2 cellular contexts compared by ENCODE assay signal in the genomic region with DNA sequence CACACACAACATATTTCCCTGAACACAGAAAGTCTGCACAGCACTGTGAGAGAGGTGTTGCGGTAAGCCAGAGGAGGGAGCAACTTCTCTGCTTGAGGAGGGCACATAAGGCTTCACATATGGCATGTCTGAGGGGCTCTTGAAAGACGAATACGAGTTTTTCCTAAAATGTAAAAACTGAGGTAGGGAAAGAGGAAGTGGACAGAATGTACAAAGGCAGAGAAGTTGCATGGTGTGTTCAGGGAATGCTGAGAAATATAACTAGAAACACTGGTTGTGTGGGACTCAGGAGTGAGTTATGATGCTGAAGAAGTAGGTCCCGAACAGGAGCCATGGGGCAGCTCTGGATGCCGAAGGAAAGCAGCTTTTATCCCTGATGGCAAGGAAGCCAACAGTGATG.
TF ChIP-seq lines count a peak whose summit lies in the region.

No MANE protein-coding gene starts in this region.

TF ChIP-seq in GM12891, 5 proteins besides CTCF, POLR2A, EP300 and RAD21 (continued from another document):
- TF ChIP-seq PAX5 (IDR thresholded peaks at IDR 0.05; ENCODE audit: insufficient read depth, low read length, severe bottlenecking) (no peak), POLR2AphosphoS5 (IDR thresholded peaks at IDR 0.05; ENCODE audit: low read depth, low read length) (no peak)

TF ChIP-seq in IMR-90, 13 proteins besides CTCF, POLR2A, EP300 and RAD21:
- TF ChIP-seq, protein P1, sequence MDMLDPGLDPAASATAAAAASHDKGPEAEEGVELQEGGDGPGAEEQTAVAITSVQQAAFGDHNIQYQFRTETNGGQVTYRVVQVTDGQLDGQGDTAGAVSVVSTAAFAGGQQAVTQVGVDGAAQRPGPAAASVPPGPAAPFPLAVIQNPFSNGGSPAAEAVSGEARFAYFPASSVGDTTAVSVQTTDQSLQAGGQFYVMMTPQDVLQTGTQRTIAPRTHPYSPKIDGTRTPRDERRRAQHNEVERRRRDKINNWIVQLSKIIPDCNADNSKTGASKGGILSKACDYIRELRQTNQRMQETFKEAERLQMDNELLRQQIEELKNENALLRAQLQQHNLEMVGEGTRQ (IDR thresholded peaks at IDR 0.05; ENCODE audit: low read depth, low read length), result no peak
- no peak for TF ChIP-seq MAZ (IDR thresholded peaks at IDR 0.05; ENCODE audit: borderline replicate concordance, low read depth, low read length)
- TF ChIP-seq BHLHE40 (IDR thresholded peaks at IDR 0.05; ENCODE audit: low read depth, low read length), result no peak
- no peak for TF ChIP-seq FOS (IDR thresholded peaks at IDR 0.05; ENCODE audit: low read depth, low read length)
- TF ChIP-seq CHD1 (IDR thresholded peaks at IDR 0.05; ENCODE audit: low read depth, low read length), result no peak
